Comparison of ENCODE assay signal across 8 cellular contexts in genomic region chr11:17275376-17276235, GRCh38. TPM values are rescaled to one million over a fixed set of nuclear protein-coding genes. Genes with fewer than 3 reads are reported as not detected.
DNase-seq lines count a peak whose midpoint lies in the region; ATAC-seq, FAIRE-seq and TF ChIP-seq lines count a peak whose summit lies in the region.

No MANE protein-coding gene starts in this region.

- BruUV-seq in K562 (replicated peaks; lab: Mats Ljungman, UMichigan) = TSS peak; percentile 97

- H3K36me3 ChIP-seq in K562 (ENCODE audit: control insufficient read depth, insufficient read depth, low read length) (no peaks in the 10 kb centered on the region), mesodermal cell (ENCODE audit: control insufficient read depth, insufficient read depth, low read length) (no peaks in the 10 kb centered on the region)

- intact Hi-C loops in K562 (cut with micrococcal nuclease) = loop anchor here (2.0 kb wide), 1 partner anchor 77 kb away; no protein-coding TSS in a partner anchor

- POLR2A ChIA-PET in K562 (lab: Yijun Ruan, JAX) = interaction anchor here (1.0 to 3.4 kb wide), 9 partner anchors 8 to 197 kb away, joined by 3 to 12 read pairs (median 5); no protein-coding TSS in a partner anchor

- H3K27ac ChIP-seq in K562 (ENCODE audit: extremely low read depth, low read depth, low read length) = peak overlapping the region; percentile 83
- peak overlapping the region; percentile 84 for H3K27ac ChIP-seq in mesodermal cell (ENCODE audit: low read depth, low read length, severe bottlenecking)

- no peak for TF ChIP-seq EP300 in K562 (IDR thresholded peaks at IDR 0.05; ENCODE audit: low read length)

- no peak for TF ChIP-seq CTCF in K562 (IDR thresholded peaks at IDR 0.05 in 2 of 3, conservative IDR thresholded peaks at IDR 0.05 in 1 of 3; ENCODE audit: insufficient read depth in 2 of 3, low read depth in 1 of 3, low read length in 3 of 3)
- TF ChIP-seq CTCF in D721Med (IDR thresholded peaks at IDR 0.05; ENCODE audit: insufficient read depth, missing control alignments) = no peak

- in situ Hi-C loops in K562 (cut with MboI) = no loop called here

- DNase-seq in AML-193 (lab: John Stamatoyannopoulos, UW) = peak; percentile 43 to 64
- DNase-seq in LHCN-M2 (ENCODE audit: low read depth) = peak; percentile 5
- DNase-seq in K562 (ENCODE audit: extremely low read depth in 1 of 4, low spot score in 3 of 4) = no peak
- DNase-seq in stimulated activated CD4-positive, alpha-beta T cell treated with anti-CD3 and anti-CD28 coated beads, Interleukin-15, amount 100 ng/mL, for 24 hours = no peak
- DNase-seq in NCI-H2227 (lab: John Stamatoyannopoulos, UW; ENCODE audit: unreplicated experiment) = no peak
- no peak for DNase-seq in D721Med (ENCODE audit: insufficient read length, low spot score)

- peaks cover 13 to 19% of the 10 kb centered on the region in 2 experiments for H3K4me1 ChIP-seq in K562 (replicated peaks in 1 of 2; ENCODE audit: control insufficient read depth in 2 of 2, insufficient read depth in 2 of 2, low read length in 2 of 2)
- H3K4me1 ChIP-seq in mesodermal cell (ENCODE audit: control insufficient read depth, insufficient read depth, low read length, poor library complexity, severe bottlenecking) = no peaks in the 10 kb centered on the region

- H2AFZ ChIP-seq in K562 (ENCODE audit: low read depth, low read length) = peak overlapping the region; percentile 86

- ATAC-seq in K562 = no peak
- no peak for ATAC-seq in GM18858 (IDR thresholded peaks at IDR 0.05; ENCODE audit: unreplicated experiment)

- peak overlapping the region; percentile 66 for H3K4me3 ChIP-seq in K562
- H3K4me3 ChIP-seq in mesodermal cell (ENCODE audit: extremely low read depth, insufficient read depth, low read length, poor library complexity, severe bottlenecking) = peak overlapping the region; percentile 72

- no peaks in the 10 kb centered on the region for H4K20me1 ChIP-seq in K562 (replicated peaks; ENCODE audit: control insufficient read depth, insufficient read depth, low read length)

- H3K9me3 ChIP-seq in K562 (replicated peaks; ENCODE audit: control insufficient read depth, insufficient read depth, low read depth, low read length) (no peaks in the 10 kb centered on the region), mesodermal cell (ENCODE audit: control insufficient read depth, low read length) (no peaks in the 10 kb centered on the region)

- CTCF ChIA-PET in K562 (lab: Yijun Ruan, JAX; ENCODE audit: low intra/inter-chr PET ratio) = no interaction called here

- 39% methylated on average over 9 of the region's 10 CpGs for WGBS in K562 (ENCODE audit: insufficient coverage, low coverage, missing lambda C conversion rate)
- 67 to 76% methylated on average over 6 to 8 of the region's 10 CpGs for WGBS in mesodermal cell (ENCODE audit: insufficient coverage in 2 of 2), 2 experiments

- FAIRE-seq in K562 (lab: Jason Lieb, UNC) (peak; percentile 40), D721Med (lab: Jason Lieb, UNC) (no peak)

- H3K27me3 ChIP-seq in K562 (ENCODE audit: control insufficient read depth in 2 of 2, insufficient read depth in 2 of 2, low read length in 2 of 2) = no peaks in the 10 kb centered on the region

- no peaks in the 10 kb centered on the region for H3K9me1 ChIP-seq in K562 (ENCODE audit: control insufficient read depth, insufficient read depth, low read length)

- peak overlapping the region; percentile 70 for H3K4me2 ChIP-seq in K562 (ENCODE audit: insufficient read depth, low read length)

- no peak for TF ChIP-seq RAD21 in K562 (CRISPR knock-in tag; conservative IDR thresholded peaks at IDR 0.05 in 1 of 2, IDR thresholded peaks at IDR 0.05 in 1 of 2)

- TF ChIP-seq POLR2A in K562 (conservative IDR thresholded peaks at IDR 0.05) = no peak

- peaks cover 29% of the 10 kb centered on the region for H3K79me2 ChIP-seq in K562 (ENCODE audit: control insufficient read depth, insufficient read depth, low read length)

- peak overlapping the region; percentile 81 to 97 for H3K9ac ChIP-seq in K562 (ENCODE audit: insufficient read depth in 1 of 2, low read depth in 2 of 2, low read length in 2 of 2)

TF ChIP-seq in K562, 482 proteins besides CTCF, POLR2A, EP300 and RAD21 (continues in another document):
- TF ChIP-seq ZC3H8 (IDR thresholded peaks at IDR 0.05) = no peak
- 0 out of 2 replicates have a peak, but pooled peaks have one; percentile 4 for TF ChIP-seq ZBTB33 (CRISPR knock-in tag; IDR thresholded peaks at IDR 0.05)
- TF ChIP-seq ZNF23 (CRISPR knock-in tag; IDR thresholded peaks at IDR 0.05) = no peak
- no peak for TF ChIP-seq ZNF695 (CRISPR knock-in tag; IDR thresholded peaks at IDR 0.05)
- TF ChIP-seq TGIF2 (CRISPR knock-in tag; IDR thresholded peaks at IDR 0.05) = no peak
- TF ChIP-seq MTA1 (IDR thresholded peaks at IDR 0.05; ENCODE audit: borderline replicate concordance) = 0 out of 2 replicates have a peak, but pooled peaks have one; percentile 36
- peak in 1 of 2 experiments; percentile 65; a peak in 1 of 4 replicates for TF ChIP-seq ARNT (IDR thresholded peaks at IDR 0.05)
- TF ChIP-seq MAFK (IDR thresholded peaks at IDR 0.05; ENCODE audit: low read length) = no peak
- TF ChIP-seq SMARCA4 (IDR thresholded peaks at IDR 0.05) = 0 out of 2 replicates have a peak, but pooled peaks have one; percentile 49
- peak; percentile 64 for TF ChIP-seq ATF3 (IDR thresholded peaks at IDR 0.05)
- peak; percentile 31; the same call in 1 of the 2 replicates for TF ChIP-seq ATF3 (CRISPR knock-in tag; conservative IDR thresholded peaks at IDR 0.05)
- no peak for TF ChIP-seq HBP1 (CRISPR knock-in tag; IDR thresholded peaks at IDR 0.05)
- no peak for TF ChIP-seq TCF3 (CRISPR knock-in tag; IDR thresholded peaks at IDR 0.05)
- peak; percentile 32; the same call in 1 of the 2 replicates for TF ChIP-seq LEF1 (IDR thresholded peaks at IDR 0.05)
- TF ChIP-seq CEBPG (CRISPR knock-in tag; IDR thresholded peaks at IDR 0.05) = peak; percentile 32; the same call in 1 of the 2 replicates
- 0 out of 4 replicates have a peak, but pooled peaks of 1 of the 2 experiments have one; percentile 12 for TF ChIP-seq CEBPG (tag; conservative IDR thresholded peaks at IDR 0.05 in 1 of 2, IDR thresholded peaks at IDR 0.05 in 1 of 2)
- no peak for TF ChIP-seq HNRNPK (IDR thresholded peaks at IDR 0.05; ENCODE audit: low read depth, low read length, poor library complexity, severe bottlenecking)

RNA-seq across cellular contexts. Expression of gene NUCB2, which starts 0.9 kb away (rescaled TPM):
- total RNA-seq in LHCN-M2 (2014; rRNA removed) (33.4 and 60.7 TPM in 2 replicates), K562 (2014; rRNA removed) (47.0 and 54.0 TPM in 2 replicates), K562 (2014; rRNA removed; fragmentation: Illumina TruSeq; extraction: Trizol) (67.3 and 81.6 TPM in 2 replicates), K562 (2015; rRNA removed; fragmentation: Illumina TruSeq; extraction: Trizol) (97.3 and 108 TPM in 2 replicates), K562 (2021) (55.6 and 62.0 TPM in 2 replicates)
- polyA plus RNA-seq in LHCN-M2 (2012) = 52.7 TPM
- 43.4 and 81.9 TPM in 2 replicates for total RNA-seq in K562 (2011; cell fraction: chromatin; rRNA removed; ENCODE audit: low replicate concordance)
- total RNA-seq in K562 (2011; cell fraction: nucleolus; rRNA removed) = 34.2 and 38.8 TPM in 2 replicates
- 63.2 and 69.8 TPM in 2 replicates for total RNA-seq in K562 (2011; cell fraction: nucleoplasm; rRNA removed)
- polyA plus RNA-seq in K562 (2011; rRNA removed) (72.7 and 92.4 TPM in 2 replicates), K562 (2014; fragmentation: Illumina TruSeq; extraction: Trizol) (66.1 and 84.6 TPM in 2 replicates), K562 (2014; fragmentation: Nextera tagmentation; extraction: Ambion mirVana) (10 to 100 TPM; 89.0 to 95.5 TPM), K562 (2014; rRNA removed) (65.8 and 74.1 TPM in 2 replicates)
- 14.4 and 28.2 TPM in 2 replicates for polyA plus RNA-seq in K562 (2011; cell fraction: cytosol; rRNA removed)
- polyA plus RNA-seq in K562 (2011; cell fraction: nucleus; rRNA removed) = 12.1 and 24.6 TPM in 2 replicates
- 82.3 and 211 TPM in 2 replicates for polyA plus RNA-seq in K562 (2012)
- polyA minus RNA-seq in K562 (2011; rRNA and poly(A)+ RNA removed) = 115 and 117 TPM in 2 replicates
- polyA minus RNA-seq in K562 (2011; cell fraction: cytosol; rRNA and poly(A)+ RNA removed) = 26.1 and 26.2 TPM in 2 replicates
- 15.2 and 25.1 TPM in 2 replicates for polyA minus RNA-seq in K562 (2011; cell fraction: nucleus; rRNA and poly(A)+ RNA removed)
- 71.0 TPM for polyA plus RNA-seq in mesodermal cell (2013, experiment 1 of 2)
- 79.8 TPM for polyA plus RNA-seq in mesodermal cell (2013, experiment 2 of 2)

Comparison
In these comparisons a context has a peak if more than half of its experiments do, and no peak if none do; other contexts are left out.
1. DNase-seq: peak in AML-193 (2 of 2) and LHCN-M2 (single experiment); none in K562 (0 of 4), stimulated activated CD4-positive, alpha-beta T cell treated with anti-CD3 and anti-CD28 coated beads, Interleukin-15, amount 100 ng/mL, for 24 hours (single experiment), NCI-H2227 (single experiment) and D721Med (single experiment).